8 cellular contexts compared by ENCODE assay signal in genomic region chr9:133738039-133738805, GRCh38. TPM values are rescaled to one million over a fixed set of nuclear protein-coding genes. Genes with fewer than 3 reads are reported as not detected.
DNase-seq lines count a peak whose midpoint lies in the region; ATAC-seq, FAIRE-seq and TF ChIP-seq lines count a peak whose summit lies in the region.

Gene SARDH, minus strand, starts transcription at chr9:133738352. Its CDS starts 4,179 bp downstream, at chr9:133734173.

- H3K9ac ChIP-seq in HepG2 (ENCODE audit: insufficient read depth, low read depth, low read length), result peak within 1 kb of the TSS; percentile 74

- H3K4me3 ChIP-seq in HepG2 (replicated peaks in 1 of 3; ENCODE audit: insufficient read depth in 1 of 3, low read depth in 2 of 3, low read length in 3 of 3), result peak within 1 kb of the TSS; percentile 63 to 83 (median 64)

- peak within 1 kb of the TSS; percentile 91 for H3K4me2 ChIP-seq in HepG2 (ENCODE audit: low read depth, low read length)

- no peaks in the 10 kb centered on the region for H3K27me3 ChIP-seq in CD4-positive, alpha-beta T cell (ENCODE audit: control insufficient read depth, insufficient read depth, low read length)
- no peaks in the 10 kb centered on the region for H3K27me3 ChIP-seq in HepG2 (ENCODE audit: control insufficient read depth in 1 of 2, insufficient read depth in 2 of 2, low read length in 2 of 2)

- intact Hi-C loops in CD4-positive, alpha-beta T cell (cut with DNase I, micrococcal nuclease), result no loop called here
- intact Hi-C loops in HepG2 (cut with micrococcal nuclease; ENCODE audit: unreplicated experiment), result loop anchor here (2.0 kb wide), 1 partner anchor 31 kb away; no protein-coding TSS in a partner anchor

- H3K9me3 Mint-ChIP-seq in CD4-positive, alpha-beta T cell, result no peaks in the 10 kb centered on the region
- H3K9me3 Mint-ChIP-seq in chondrocyte (ENCODE audit: low read depth), result no peaks in the 10 kb centered on the region

- H3K4me3 Mint-ChIP-seq in CD4-positive, alpha-beta T cell, result peak within 1 kb of the TSS; percentile 42
- H3K4me3 Mint-ChIP-seq in T-helper 17 cell (peak within 1 kb of the TSS; percentile 63), chondrocyte (ENCODE audit: unreplicated experiment) (peak within 1 kb of the TSS; percentile 38)

- peaks cover 60% of the 10 kb centered on the region for H3K4me1 ChIP-seq in HepG2 (ENCODE audit: insufficient read depth, low read length)

- peak; percentile 70 for ATAC-seq in CD4-positive, alpha-beta T cell (ENCODE audit: poor library complexity)
- ATAC-seq in HG03108 (IDR thresholded peaks at IDR 0.05; ENCODE audit: unreplicated experiment) (peak; percentile 37), T-helper 17 cell (peak; percentile 65), HepG2 (peak; percentile 77)

- no peak within 1 kb of the TSS for H2AFZ ChIP-seq in HepG2 (ENCODE audit: low read length)

- no peaks in the 10 kb centered on the region for H3K36me3 Mint-ChIP-seq in CD4-positive, alpha-beta T cell (ENCODE audit: low read depth)
- no peaks in the 10 kb centered on the region for H3K36me3 Mint-ChIP-seq in T-helper 17 cell (ENCODE audit: low read depth)
- H3K36me3 Mint-ChIP-seq in chondrocyte (ENCODE audit: low read depth), result no peaks in the 10 kb centered on the region

- H3K27ac Mint-ChIP-seq in CD4-positive, alpha-beta T cell, result no peak within 1 kb of the TSS
- H3K27ac Mint-ChIP-seq in T-helper 17 cell, result no peak within 1 kb of the TSS
- no peak within 1 kb of the TSS for H3K27ac Mint-ChIP-seq in chondrocyte (ENCODE audit: unreplicated experiment)

- no peaks in the 10 kb centered on the region for H3K9me3 ChIP-seq in CD4-positive, alpha-beta T cell (ENCODE audit: control insufficient read depth, low read length)
- H3K9me3 ChIP-seq in T-helper 17 cell (ENCODE audit: control insufficient read depth, low read length, poor library complexity, severe bottlenecking) (no peaks in the 10 kb centered on the region), HepG2 (ENCODE audit: low read length) (no peaks in the 10 kb centered on the region)

- no peaks in the 10 kb centered on the region for H3K36me3 ChIP-seq in HepG2 (replicated peaks in 1 of 2; ENCODE audit: control insufficient read depth in 1 of 2, insufficient read depth in 2 of 2, low read length in 2 of 2)

- H3K4me1 Mint-ChIP-seq in CD4-positive, alpha-beta T cell (ENCODE audit: low read depth), result peaks cover 9% of the 10 kb centered on the region
- H3K4me1 Mint-ChIP-seq in T-helper 17 cell (peaks cover 3% of the 10 kb centered on the region), chondrocyte (ENCODE audit: low read depth) (no peaks in the 10 kb centered on the region)

- whole genome bisulfite sequencing in HepG2 (ENCODE audit: low lambda C conversion rate), result 0% methylated on average over 6 of the region's 25 CpGs

- TF ChIP-seq EP300 in HepG2 (IDR thresholded peaks at IDR 0.05; ENCODE audit: low read depth in 2 of 2, low read length in 2 of 2), result no peak
- no peak for TF ChIP-seq EP300 in HepG2 (CRISPR knock-in tag; IDR thresholded peaks at IDR 0.05; ENCODE audit: borderline replicate concordance)

- POLR2A ChIA-PET in CD4-positive, alpha-beta T cell (lab: Charles Lee), result interaction anchor here (0.6 to 1.0 kb wide), 4 partner anchors 11 to 204 kb away, joined by 3 to 5 read pairs (median 4); no protein-coding TSS in a partner anchor
- POLR2A ChIA-PET in HepG2 (lab: Yijun Ruan, JAX), result interaction anchor here (0.8 to 6.2 kb wide), 21 partner anchors 9 to 310 kb away, joined by 3 to 156 read pairs (median 4); partner anchors contain the start of genes ADAMTSL2 and CACFD1

- peak in 7 of 10 experiments; percentile 7 to 27 (median 18) for DNase-seq in CD4-positive, alpha-beta T cell
- DNase-seq in T-helper 17 cell, result no peak
- no peak for DNase-seq in chondrocyte (ENCODE audit: low spot score)
- peak; percentile 77 for DNase-seq in HepG2 (ENCODE audit: low spot score)
- DNase-seq in stimulated activated CD4-positive, alpha-beta T cell treated with anti-CD3 and anti-CD28 coated beads, Interleukin-4, amount 100 ng/mL, for 48 hours (ENCODE audit: low read depth in 2 of 2), result peak; percentile 24 to 30
- no peak for DNase-seq in DMS153 treated with DMSO at 0.1 percent for 48 hours (lab: John Stamatoyannopoulos, UW; ENCODE audit: unreplicated experiment)
- no peak for DNase-seq in NCI-H2081 treated with DMSO at 0.1 percent for 48 hours (lab: John Stamatoyannopoulos, UW)

- TF ChIP-seq RAD21 in HepG2 (CRISPR knock-in tag; IDR thresholded peaks at IDR 0.05), result no peak

- H3K27ac ChIP-seq in CD4-positive, alpha-beta T cell (ENCODE audit: low read depth, low read length), result no peak within 1 kb of the TSS
- H3K27ac ChIP-seq in HepG2 (ENCODE audit: extremely low read length, insufficient read depth, low read length), result peak within 1 kb of the TSS; percentile 97

- no peaks in the 10 kb centered on the region for H3K27me3 Mint-ChIP-seq in CD4-positive, alpha-beta T cell
- peaks cover 10% of the 10 kb centered on the region for H3K27me3 Mint-ChIP-seq in T-helper 17 cell
- peaks cover 9% of the 10 kb centered on the region for H3K27me3 Mint-ChIP-seq in chondrocyte (ENCODE audit: low read depth)

- no peaks in the 10 kb centered on the region for H4K20me1 ChIP-seq in HepG2 (ENCODE audit: insufficient read depth, low read length)

- peak; percentile 85 for FAIRE-seq in HepG2 (lab: Jason Lieb, UNC)

- CTCF ChIA-PET in CD4-positive, alpha-beta T cell (lab: Charles Lee), result no interaction called here
- CTCF ChIA-PET in HepG2 (lab: Yijun Ruan, JAX; ENCODE audit: low intra/inter-chr PET ratio, low total read pairs), result no interaction called here

- H3K79me2 ChIP-seq in HepG2 (ENCODE audit: insufficient read depth, low read length), result peaks cover 5% of the 10 kb centered on the region

- no peak for TF ChIP-seq CTCF in CD4-positive, alpha-beta T cell (IDR thresholded peaks at IDR 0.05)
- no peak for TF ChIP-seq CTCF in chondrocyte (IDR thresholded peaks at IDR 0.05)
- peak; percentile 26 for TF ChIP-seq CTCF in HepG2 (CRISPR knock-in tag; IDR thresholded peaks at IDR 0.05)

- in situ Hi-C loops in HepG2 (cut with HindIII; ENCODE audit: extremely low pct_ligation_motif_present, low pct_unique_long_range_greater_than_20kb), result loop anchor here (25.0 kb wide), 1 partner anchor 201 kb away; the partner anchor contains the start of gene ADAMTSL2

- TF ChIP-seq POLR2A in HepG2 (IDR thresholded peaks at IDR 0.05; ENCODE audit: insufficient read depth in 1 of 2, low read depth in 2 of 2, low read length in 2 of 2), result peak in 1 of 2 experiments; percentile 81; a peak in 2 of 4 replicates

- no TSS peak for BruUV-seq in HepG2 (replicated peaks; lab: Mats Ljungman, UMichigan)

TF ChIP-seq in HepG2, 621 proteins besides CTCF, POLR2A, EP300 and RAD21 (continues in another document):
- TF ChIP-seq ZNF567 (CRISPR knock-in tag; IDR thresholded peaks at IDR 0.05; ENCODE audit: borderline replicate concordance) (0 out of 2 replicates have a peak, but pooled peaks have one; percentile 80), STAT6 (CRISPR knock-in tag; IDR thresholded peaks at IDR 0.05; ENCODE audit: borderline replicate concordance) (no peak), ZNF766 (CRISPR knock-in tag; IDR thresholded peaks at IDR 0.05; ENCODE audit: borderline replicate concordance) (no peak), NAIF1 (CRISPR knock-in tag; IDR thresholded peaks at IDR 0.05; ENCODE audit: borderline replicate concordance) (peak; percentile 58; the same call in 1 of the 2 replicates)

RNA-seq across cellular contexts. Expression of gene SARDH, which starts in this region (rescaled TPM):
- 10 to 100 TPM; 17.7 to 18.5 TPM for total RNA-seq in CD4-positive, alpha-beta T cell
- total RNA-seq in T-helper 17 cell (1 to 10 TPM; 2.2 to 6.8 TPM), chondrocyte (0.74 to 1.2 TPM in 2 of 3 replicates, not detected in the other), HepG2 (2016; rRNA removed; fragmentation: Illumina TruSeq; extraction: Trizol) (32.5 and 34.9 TPM in 2 replicates)
- total RNA-seq in HepG2 (2016; cell fraction: cytosol; rRNA removed; fragmentation: Illumina TruSeq; extraction: Trizol; ENCODE audit: low read depth), result 5.5 and 6.4 TPM in 2 replicates
- total RNA-seq in HepG2 (2016; cell fraction: insoluble cytoplasmic fraction; rRNA removed; fragmentation: Illumina TruSeq; extraction: Trizol), result 25.6 and 34.1 TPM in 2 replicates
- total RNA-seq in HepG2 (2016; cell fraction: membrane; rRNA removed; fragmentation: Illumina TruSeq; extraction: Trizol), result 13.0 TPM in 2 replicates
- 26.8 and 31.9 TPM in 2 replicates for total RNA-seq in HepG2 (2016; cell fraction: nucleus; rRNA removed; fragmentation: Illumina TruSeq; extraction: Trizol)
- 11.6 and 15.6 TPM in 2 replicates for polyA plus RNA-seq in HepG2 (2011; rRNA removed)
- polyA plus RNA-seq in HepG2 (2011; cell fraction: cytosol; rRNA removed), result 6.1 and 10.1 TPM in 2 replicates
- 107 and 130 TPM in 2 replicates for polyA plus RNA-seq in HepG2 (2011; cell fraction: nucleus; rRNA removed)
- polyA plus RNA-seq in HepG2 (2012), result 20.2 and 23.9 TPM in 2 replicates
- polyA plus RNA-seq in HepG2 (2016; cell fraction: cytosol; fragmentation: Illumina TruSeq; extraction: Trizol; ENCODE audit: low read depth), result 4.0 and 4.1 TPM in 2 replicates
- 23.4 and 31.6 TPM in 2 replicates for polyA plus RNA-seq in HepG2 (2016; cell fraction: insoluble cytoplasmic fraction; fragmentation: Illumina TruSeq; extraction: Trizol; ENCODE audit: low read depth)
- polyA plus RNA-seq in HepG2 (2016; cell fraction: membrane; fragmentation: Illumina TruSeq; extraction: Trizol; ENCODE audit: low read depth), result 7.8 and 8.3 TPM in 2 replicates
- 46.0 and 50.9 TPM in 2 replicates for polyA plus RNA-seq in HepG2 (2016; cell fraction: nucleus; fragmentation: Illumina TruSeq; extraction: Trizol; ENCODE audit: insufficient read depth, low read depth)
- 55.5 TPM in 1 of 2 replicates, not detected in the other for polyA minus RNA-seq in HepG2 (2011; rRNA and poly(A)+ RNA removed; ENCODE audit: low replicate concordance)
- polyA minus RNA-seq in HepG2 (2011; cell fraction: cytosol; rRNA and poly(A)+ RNA removed), result 17.1 and 19.0 TPM in 2 replicates
- 35.9 and 37.7 TPM in 2 replicates for polyA minus RNA-seq in HepG2 (2011; cell fraction: nucleus; rRNA and poly(A)+ RNA removed)

Comparison
In these comparisons a context has a peak if more than half of its experiments do, and no peak if none do; other contexts are left out.
1. DNase-seq: peak in CD4-positive, alpha-beta T cell (7 of 10), HepG2 (single experiment) and stimulated activated CD4-positive, alpha-beta T cell treated with anti-CD3 and anti-CD28 coated beads, Interleukin-4, amount 100 ng/mL, for 48 hours (2 of 2); none in T-helper 17 cell (0 of 3), chondrocyte (single experiment), DMS153 treated with DMSO at 0.1 percent for 48 hours (single experiment) and NCI-H2081 treated with DMSO at 0.1 percent for 48 hours (single experiment).
2. Peak in every context shown above with its lines, with median percentiles within 50 percentile points of each other: ATAC-seq and H3K4me3 Mint-ChIP-seq.